In the genomic region with DNA sequence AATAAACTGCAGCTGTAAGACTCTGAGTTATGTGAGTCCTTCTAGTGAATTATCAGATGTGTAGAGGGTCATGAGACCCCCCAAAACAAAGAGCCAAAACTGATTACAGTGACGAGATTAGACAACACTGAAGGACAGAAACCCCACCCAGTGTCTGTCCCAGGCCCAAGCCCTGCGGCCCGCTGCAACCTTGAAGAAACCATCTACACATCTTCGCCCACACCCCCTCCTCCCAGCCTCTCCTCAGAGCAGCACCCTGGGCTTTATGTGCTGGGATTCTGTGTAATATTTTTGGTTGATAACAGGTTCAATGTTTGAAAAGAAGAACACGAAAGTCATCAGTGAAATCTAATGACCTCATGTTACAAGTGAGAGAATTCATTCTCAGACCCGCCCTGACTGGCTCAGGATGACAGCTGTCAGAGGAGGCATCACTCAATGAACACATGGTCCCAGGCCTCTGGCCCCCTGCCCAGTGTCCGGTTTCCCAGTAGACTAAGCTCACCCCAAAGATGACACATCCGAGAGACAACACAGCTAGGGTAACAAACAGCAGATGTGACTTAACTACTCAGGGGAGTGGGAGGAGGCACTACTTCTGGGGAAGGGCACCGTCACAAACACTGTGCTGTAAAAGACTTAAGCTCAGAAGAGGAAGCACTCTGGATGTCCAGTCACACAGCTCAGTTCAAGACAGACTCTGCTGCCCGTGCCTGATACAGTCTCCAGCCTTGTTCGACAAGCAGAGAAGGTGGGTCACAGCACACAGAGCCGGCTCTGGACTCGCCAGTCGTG, we compare ENCODE assay signal across 14 cellular contexts. TPM values are rescaled to one million over a fixed set of nuclear protein-coding genes. Genes with fewer than 3 reads are reported as not detected.
A peak's percentile ranks its signal among the peaks of the same experiment; 100 is the strongest.
DNase-seq lines count a peak whose midpoint lies in the region; ATAC-seq, FAIRE-seq and TF ChIP-seq lines count a peak whose summit lies in the region.
"Had no signal": no experiment of that assay in that cellular context is flagged by ENCODE, and none has a peak within 500 bp of the region (broad histone marks: within the 10 kb centered on the region; RNA-seq: fewer than 3 reads in every experiment).

No MANE protein-coding gene starts in this region.

- TF ChIP-seq POLR2A in HepG2 (IDR thresholded peaks at IDR 0.05; ENCODE audit: insufficient read depth in 1 of 2, low read depth in 2 of 2, low read length in 2 of 2): no peak

- intact Hi-C loops in cardiac septum (cut with DNase I): no loop called here
- intact Hi-C loops in left ventricle myocardium inferior (cut with micrococcal nuclease): no loop called here
- intact Hi-C loops in HepG2 (cut with micrococcal nuclease; ENCODE audit: unreplicated experiment): no loop called here

- H3K27me3 ChIP-seq in left ventricle myocardium inferior (ENCODE audit: low read depth) (no peaks in the 10 kb centered on the region), kidney epithelial cell (ENCODE audit: control insufficient read depth, insufficient read depth, low read length) (no peaks in the 10 kb centered on the region), HepG2 (ENCODE audit: control insufficient read depth in 1 of 2, insufficient read depth in 2 of 2, low read length in 2 of 2) (no peaks in the 10 kb centered on the region)
- H3K27me3 ChIP-seq: BLaER1, upper lobe of left lung had no signal

- peak overlapping the region; percentile 97 for H3K27ac Mint-ChIP-seq in chondrocyte (ENCODE audit: unreplicated experiment)
- H3K27ac Mint-ChIP-seq: activated naive CD8-positive, alpha-beta T cell treated with anti-CD3 and anti-CD28 coated beads, Interleukin-2, amount 10 ng/mL, durations not matched to agents 7 days and 5 days had no signal

- no peaks in the 10 kb centered on the region for H4K20me1 ChIP-seq in HepG2 (ENCODE audit: insufficient read depth, low read length)

- no peak for TF ChIP-seq CTCF in left ventricle myocardium inferior (IDR thresholded peaks at IDR 0.05; ENCODE audit: borderline replicate concordance)
- TF ChIP-seq CTCF in chondrocyte (IDR thresholded peaks at IDR 0.05): no peak
- TF ChIP-seq CTCF in kidney epithelial cell (IDR thresholded peaks at IDR 0.05; ENCODE audit: insufficient read depth, low read length, poor library complexity, severe bottlenecking): no peak
- TF ChIP-seq CTCF in HepG2 (CRISPR knock-in tag; IDR thresholded peaks at IDR 0.05): no peak

- H3K9me3 ChIP-seq in left ventricle myocardium inferior (replicated peaks) (no peaks in the 10 kb centered on the region), HepG2 (ENCODE audit: low read length) (no peaks in the 10 kb centered on the region)
- H3K9me3 ChIP-seq: BLaER1, upper lobe of left lung had no signal

- no peaks in the 10 kb centered on the region for H3K79me2 ChIP-seq in HepG2 (ENCODE audit: insufficient read depth, low read length)

- peaks cover 46% of the 10 kb centered on the region for H3K36me3 ChIP-seq in left ventricle myocardium inferior
- H3K36me3 ChIP-seq in kidney epithelial cell (ENCODE audit: control insufficient read depth, insufficient read depth, low read length): no peaks in the 10 kb centered on the region
- peaks cover 12 to 21% of the 10 kb centered on the region in 2 experiments; a peak in 3 of 5 replicates for H3K36me3 ChIP-seq in HepG2 (replicated peaks in 1 of 2; ENCODE audit: control insufficient read depth in 1 of 2, insufficient read depth in 2 of 2, low read length in 2 of 2)

- H3K4me2 ChIP-seq in HepG2 (ENCODE audit: low read depth, low read length): no peak overlapping the region
- H3K4me2 ChIP-seq: BLaER1 had no signal

- H3K27me3 Mint-ChIP-seq in chondrocyte (ENCODE audit: low read depth): no peaks in the 10 kb centered on the region
- H3K27me3 Mint-ChIP-seq: activated naive CD8-positive, alpha-beta T cell treated with anti-CD3 and anti-CD28 coated beads, Interleukin-2, amount 10 ng/mL, durations not matched to agents 7 days and 5 days had no signal

- in situ Hi-C loops in KBM-7 (cut with MboI; ENCODE audit: low pct_unique_long_range_greater_than_20kb, low sequenced_read_pairs) (no loop called here), HepG2 (cut with HindIII; ENCODE audit: extremely low pct_ligation_motif_present, low pct_unique_long_range_greater_than_20kb) (no loop called here)

- H3K4me1 Mint-ChIP-seq in chondrocyte (ENCODE audit: low read depth): peaks cover 18% of the 10 kb centered on the region
- H3K4me1 Mint-ChIP-seq: activated naive CD8-positive, alpha-beta T cell treated with anti-CD3 and anti-CD28 coated beads, Interleukin-2, amount 10 ng/mL, durations not matched to agents 7 days and 5 days had no signal

- TF ChIP-seq EP300 in HepG2 (IDR thresholded peaks at IDR 0.05; ENCODE audit: low read depth in 2 of 2, low read length in 2 of 2): no peak
- TF ChIP-seq EP300 in HepG2 (CRISPR knock-in tag; IDR thresholded peaks at IDR 0.05; ENCODE audit: borderline replicate concordance): no peak

- ATAC-seq in HepG2 (no peak), HG02763 (IDR thresholded peaks at IDR 0.05; ENCODE audit: unreplicated experiment) (no peak)

- DNase-seq in cardiac septum (ENCODE audit: low spot score) (peak; percentile 61), left ventricle myocardium inferior (no peak), chondrocyte (ENCODE audit: low spot score) (no peak), kidney epithelial cell (ENCODE audit: low read depth) (peak; percentile 26), KBM-7 (no peak), HepG2 (ENCODE audit: low spot score) (no peak), T-helper 9 cell (no peak)
- DNase-seq: activated CD4-positive, alpha-beta T cell treated with anti-CD3 and anti-CD28 coated beads, Interleukin-2, amount 50 U/mL, for 1 hour; activated naive CD8-positive, alpha-beta T cell treated with anti-CD3 and anti-CD28 coated beads, Interleukin-2, amount 10 ng/mL, durations not matched to agents 7 days and 5 days; stimulated activated CD4-positive, alpha-beta T cell treated with anti-CD3 and anti-CD28 coated beads, Interleukin-2, amount 100 ng/mL, for 48 hours; upper lobe of left lung had no signal

- H3K27ac ChIP-seq in left ventricle myocardium inferior (replicated peaks): no peak overlapping the region
- H3K27ac ChIP-seq in HepG2 (ENCODE audit: extremely low read length, insufficient read depth, low read length): no peak overlapping the region
- H3K27ac ChIP-seq: BLaER1 had no signal

- H3K4me3 ChIP-seq in left ventricle myocardium inferior: no peak overlapping the region
- H3K4me3 ChIP-seq in kidney epithelial cell (ENCODE audit: low read depth, low read length): no peak overlapping the region
- H3K4me3 ChIP-seq in HepG2 (replicated peaks in 1 of 3; ENCODE audit: insufficient read depth in 1 of 3, low read depth in 2 of 3, low read length in 3 of 3): no peak overlapping the region
- H3K4me3 ChIP-seq: BLaER1, upper lobe of left lung had no signal

- no peak for TF ChIP-seq RAD21 in HepG2 (CRISPR knock-in tag; IDR thresholded peaks at IDR 0.05)

- no peak overlapping the region for H2AFZ ChIP-seq in HepG2 (ENCODE audit: low read length)

- CTCF ChIA-PET in HepG2 (lab: Yijun Ruan, JAX; ENCODE audit: low intra/inter-chr PET ratio, low total read pairs): no interaction called here

- H3K36me3 Mint-ChIP-seq in chondrocyte (ENCODE audit: low read depth): peaks cover 18% of the 10 kb centered on the region
- H3K36me3 Mint-ChIP-seq: activated naive CD8-positive, alpha-beta T cell treated with anti-CD3 and anti-CD28 coated beads, Interleukin-2, amount 10 ng/mL, durations not matched to agents 7 days and 5 days had no signal

- FAIRE-seq in HepG2 (lab: Jason Lieb, UNC): no peak
- FAIRE-seq: GM12891 had no signal

- no TSS peak for BruUV-seq in HepG2 (replicated peaks; lab: Mats Ljungman, UMichigan)

- 95% methylated on average over 11 of the region's 14 CpGs for WGBS in HepG2 (ENCODE audit: low lambda C conversion rate)

- peaks cover 7% of the 10 kb centered on the region for H3K4me1 ChIP-seq in left ventricle myocardium inferior
- H3K4me1 ChIP-seq in HepG2 (ENCODE audit: insufficient read depth, low read length): peaks cover 7% of the 10 kb centered on the region; the same call in 1 of the 2 replicates
- H3K4me1 ChIP-seq: BLaER1, upper lobe of left lung had no signal

- no peak overlapping the region for H3K4me3 Mint-ChIP-seq in chondrocyte (ENCODE audit: unreplicated experiment)
- H3K4me3 Mint-ChIP-seq: activated naive CD8-positive, alpha-beta T cell treated with anti-CD3 and anti-CD28 coated beads, Interleukin-2, amount 10 ng/mL, durations not matched to agents 7 days and 5 days had no signal

- no peaks in the 10 kb centered on the region for H3K9me3 Mint-ChIP-seq in chondrocyte (ENCODE audit: low read depth)
- H3K9me3 Mint-ChIP-seq: activated naive CD8-positive, alpha-beta T cell treated with anti-CD3 and anti-CD28 coated beads, Interleukin-2, amount 10 ng/mL, durations not matched to agents 7 days and 5 days had no signal

- no peak overlapping the region for H3K9ac ChIP-seq in HepG2 (ENCODE audit: insufficient read depth, low read depth, low read length)
- H3K9ac ChIP-seq: BLaER1 had no signal

- POLR2A ChIA-PET in HepG2 (lab: Yijun Ruan, JAX): no interaction called here

RNA-seq across cellular contexts. Expression of a gene that starts 48.9 kb away (rescaled TPM):
- total RNA-seq in cardiac septum: 24.3 TPM
- 21.4 TPM for total RNA-seq in left ventricle myocardium inferior
- total RNA-seq in chondrocyte: 59.3 to 60.9 TPM (median 60.4 TPM) in 3 replicates
- 111 and 116 TPM in 2 replicates for total RNA-seq in kidney epithelial cell
- 56.2 and 57.9 TPM in 2 replicates for total RNA-seq in HepG2 (2016; rRNA removed; fragmentation: Illumina TruSeq; extraction: Trizol)
- 16.9 and 19.3 TPM in 2 replicates for total RNA-seq in HepG2 (2016; cell fraction: cytosol; rRNA removed; fragmentation: Illumina TruSeq; extraction: Trizol; ENCODE audit: low read depth)
- 53.7 and 60.6 TPM in 2 replicates for total RNA-seq in HepG2 (2016; cell fraction: insoluble cytoplasmic fraction; rRNA removed; fragmentation: Illumina TruSeq; extraction: Trizol)
- total RNA-seq in HepG2 (2016; cell fraction: membrane; rRNA removed; fragmentation: Illumina TruSeq; extraction: Trizol): 53.0 and 67.7 TPM in 2 replicates
- 35.8 and 40.9 TPM in 2 replicates for total RNA-seq in HepG2 (2016; cell fraction: nucleus; rRNA removed; fragmentation: Illumina TruSeq; extraction: Trizol)
- 25.9 and 29.0 TPM in 2 replicates for polyA plus RNA-seq in HepG2 (2011; rRNA removed)
- polyA plus RNA-seq in HepG2 (2011; cell fraction: cytosol; rRNA removed): 19.4 and 31.7 TPM in 2 replicates
- 12.0 and 15.0 TPM in 2 replicates for polyA plus RNA-seq in HepG2 (2011; cell fraction: nucleus; rRNA removed)
- 31.0 and 35.1 TPM in 2 replicates for polyA plus RNA-seq in HepG2 (2012)
- 17.3 and 25.8 TPM in 2 replicates for polyA plus RNA-seq in HepG2 (2016; cell fraction: cytosol; fragmentation: Illumina TruSeq; extraction: Trizol; ENCODE audit: low read depth)
- 56.7 and 62.3 TPM in 2 replicates for polyA plus RNA-seq in HepG2 (2016; cell fraction: insoluble cytoplasmic fraction; fragmentation: Illumina TruSeq; extraction: Trizol; ENCODE audit: low read depth)
- 43.6 and 55.5 TPM in 2 replicates for polyA plus RNA-seq in HepG2 (2016; cell fraction: membrane; fragmentation: Illumina TruSeq; extraction: Trizol; ENCODE audit: low read depth)
- polyA plus RNA-seq in HepG2 (2016; cell fraction: nucleus; fragmentation: Illumina TruSeq; extraction: Trizol; ENCODE audit: insufficient read depth, low read depth): 53.5 and 56.8 TPM in 2 replicates
- 32.3 and 59.0 TPM in 2 replicates for polyA minus RNA-seq in HepG2 (2011; rRNA and poly(A)+ RNA removed; ENCODE audit: low replicate concordance)
- polyA minus RNA-seq in HepG2 (2011; cell fraction: cytosol; rRNA and poly(A)+ RNA removed): 24.4 and 31.8 TPM in 2 replicates
- 29.0 and 33.6 TPM in 2 replicates for polyA minus RNA-seq in HepG2 (2011; cell fraction: nucleus; rRNA and poly(A)+ RNA removed)

Comparison
In these comparisons a context has a peak if more than half of its experiments do, and no peak if none do; other contexts are left out.
1. DNase-seq: peak in cardiac septum (single experiment) and kidney epithelial cell (single experiment); none in left ventricle myocardium inferior (single experiment), chondrocyte (single experiment), KBM-7 (single experiment), HepG2 (single experiment) and T-helper 9 cell (single experiment).